ENCODE assay signal across 8 cellular contexts in genomic region chr16:66274335-66275110, GRCh38.
DNase-seq lines count a peak whose midpoint lies in the region; ATAC-seq, FAIRE-seq and TF ChIP-seq lines count a peak whose summit lies in the region.

No MANE protein-coding gene starts in this region.

- BruUV-seq in GM12878 (replicated peaks; lab: Mats Ljungman, UMichigan): no TSS peak

- no peak for TF ChIP-seq POLR2A in heart left ventricle (IDR thresholded peaks at IDR 0.05)
- no peak for TF ChIP-seq POLR2A in GM12878 (IDR thresholded peaks at IDR 0.05; ENCODE audit: low read depth, low read length)
- no peak for TF ChIP-seq POLR2A in spleen (IDR thresholded peaks at IDR 0.05)

- H4K20me1 ChIP-seq in GM12878 (ENCODE audit: control insufficient read depth, insufficient read depth) (no peaks in the 10 kb centered on the region), osteoblast (ENCODE audit: insufficient read depth, low read length) (no peaks in the 10 kb centered on the region)

- CTCF ChIA-PET in GM12878 (lab: Yijun Ruan, JAX): interaction anchor here (0.7 to 1.9 kb wide), 5 partner anchors 8 to 80 kb away, joined by 3 to 8 read pairs (median 3); no protein-coding TSS in a partner anchor

- SMC1A ChIA-PET in GM12878 (lab: Charles Lee; ENCODE audit: uncharacterized antibody, unreplicated experiment): interaction anchor here (0.6 to 2.1 kb wide), 3 partner anchors 40 to 46 kb away, joined by 4 to 6 read pairs (median 5); no protein-coding TSS in a partner anchor

- peaks cover 0 to 24% (median 3%) of the 10 kb centered on the region in 12 donors for H3K9me3 ChIP-seq in heart left ventricle
- no peaks in the 10 kb centered on the region; the same call in 2 of the 3 replicates for H3K9me3 ChIP-seq in GM12878 (replicated peaks; ENCODE audit: control insufficient read depth, insufficient read depth, low read length)
- H3K9me3 ChIP-seq in osteoblast (ENCODE audit: low read depth, low read length): no peaks in the 10 kb centered on the region
- peaks cover 0 to 34% (median 17%) of the 10 kb centered on the region in 8 donors for H3K9me3 ChIP-seq in spleen

- no peak for DNase-seq in heart left ventricle
- no peak for DNase-seq in cardiac septum (ENCODE audit: low spot score)
- DNase-seq in MV-4-11 (lab: John Stamatoyannopoulos, UW): peak; percentile 72
- no peak for DNase-seq in GM12878 (ENCODE audit: low read depth, low spot score)
- peak; percentile 87 for DNase-seq in osteoblast (ENCODE audit: insufficient read length, low spot score, missing footprints)
- no peak for DNase-seq in spleen
- no peak for DNase-seq in epidermal melanocyte (ENCODE audit: insufficient read length, low spot score)
- no peak for DNase-seq in cerebellum (ENCODE audit: low spot score)

- FAIRE-seq in GM12878 (lab: Jason Lieb, UNC): peak; percentile 44

- in situ Hi-C loops in GM12878 (cut with MboI): no loop called here

- POLR2A ChIA-PET in GM12878 (lab: Charles Lee): no interaction called here

- RAD21 ChIA-PET in GM12878 (lab: Charles Lee; ENCODE audit: unreplicated experiment): no interaction called here

- TF ChIP-seq RAD21 in GM12878 (IDR thresholded peaks at IDR 0.05; ENCODE audit: insufficient read depth, low read depth, low read length): no peak

- intact Hi-C loops in heart left ventricle (cut with DNase I): loop anchor here in 2 of 10 donors (2.0 to 10.0 kb wide), 4 partner anchors 38 to 950 kb away; no protein-coding TSS in a partner anchor
- intact Hi-C loops in cardiac septum (cut with DNase I): loop anchor here (10.0 kb wide), 1 partner anchor 70 kb away; no protein-coding TSS in a partner anchor
- intact Hi-C loops in GM12878 (cut with micrococcal nuclease; ENCODE audit: unreplicated experiment): loop anchor here (1.0 to 2.0 kb wide), 2 partner anchors 41 to 70 kb away; no protein-coding TSS in a partner anchor
- intact Hi-C loops in spleen (cut with DNase I; ENCODE audit: low total_unique reads): loop anchor here (5.0 kb wide), 1 partner anchor 402 kb away; no protein-coding TSS in a partner anchor

- no peak for ATAC-seq in heart left ventricle
- peak; percentile 81 for ATAC-seq in GM12878

- no peak for TF ChIP-seq EP300 in GM12878 (IDR thresholded peaks at IDR 0.05; ENCODE audit: borderline replicate concordance in 1 of 2, control insufficient read depth in 1 of 2, low read depth in 2 of 2, low read length in 2 of 2)

- H3K79me2 ChIP-seq in GM12878 (ENCODE audit: control insufficient read depth, insufficient read depth, low read length) (no peaks in the 10 kb centered on the region), osteoblast (ENCODE audit: insufficient read depth, low read length) (no peaks in the 10 kb centered on the region)

- no peaks in the 10 kb centered on the region for H3K36me3 ChIP-seq in heart left ventricle
- no peaks in the 10 kb centered on the region for H3K36me3 ChIP-seq in GM12878 (ENCODE audit: control insufficient read depth in 2 of 2, insufficient read depth in 2 of 2, low read length in 1 of 2)
- no peaks in the 10 kb centered on the region for H3K36me3 ChIP-seq in osteoblast (ENCODE audit: insufficient read depth, low read length)
- H3K36me3 ChIP-seq in spleen: no peaks in the 10 kb centered on the region

- H3K4me2 ChIP-seq in GM12878 (ENCODE audit: control insufficient read depth, insufficient read depth) (no peak overlapping the region), osteoblast (ENCODE audit: insufficient read depth, low read length) (no peak overlapping the region)

- no peak overlapping the region for H3K9ac ChIP-seq in GM12878 (ENCODE audit: control insufficient read depth, insufficient read depth, low read length)

- peaks cover 0 to 12% (median 4%) of the 10 kb centered on the region in 12 donors for H3K4me1 ChIP-seq in heart left ventricle
- no peaks in the 10 kb centered on the region for H3K4me1 ChIP-seq in GM12878 (ENCODE audit: control insufficient read depth, insufficient read depth, low read length)
- peaks cover 21% of the 10 kb centered on the region for H3K4me1 ChIP-seq in osteoblast (ENCODE audit: insufficient read depth, low read length)
- peaks cover 0 to 20% (median 8%) of the 10 kb centered on the region in 6 donors for H3K4me1 ChIP-seq in spleen

- peaks cover 0 to 6% (median 0%) of the 10 kb centered on the region in 9 donors for H3K27me3 ChIP-seq in heart left ventricle
- H3K27me3 ChIP-seq in GM12878 (replicated peaks in 1 of 2; ENCODE audit: control insufficient read depth in 2 of 2, insufficient read depth in 2 of 2, low read length in 1 of 2): no peaks in the 10 kb centered on the region; a peak in 1 of 4 replicates
- peaks cover 6% of the 10 kb centered on the region for H3K27me3 ChIP-seq in osteoblast (ENCODE audit: insufficient read depth, low read length)
- peaks cover 0 to 55% (median 8%) of the 10 kb centered on the region in 7 donors for H3K27me3 ChIP-seq in spleen (replicated peaks in 1 of 7)

- H2AFZ ChIP-seq in GM12878 (ENCODE audit: control insufficient read depth, low read depth, low read length): no peak overlapping the region
- no peak overlapping the region for H2AFZ ChIP-seq in osteoblast (ENCODE audit: low read length)

- H3K27ac ChIP-seq in heart left ventricle (no peak overlapping the region), GM12878 (ENCODE audit: control insufficient read depth, insufficient read depth) (no peak overlapping the region), osteoblast (ENCODE audit: low read depth, low read length) (no peak overlapping the region), spleen (no peak overlapping the region)

- TF ChIP-seq CTCF in heart left ventricle (IDR thresholded peaks at IDR 0.05): peak in 10 of 12 donors; percentile 13 to 45 (median 31)
- TF ChIP-seq CTCF in GM12878 (IDR thresholded peaks at IDR 0.05 in 2 of 3, conservative IDR thresholded peaks at IDR 0.05 in 1 of 3; ENCODE audit: control insufficient read depth in 2 of 3, extremely low read depth in 1 of 3, insufficient read depth in 1 of 3, low read depth in 3 of 3, low read length in 3 of 3): peak in 2 of 3 experiments; percentile 35 to 41; a peak in 2 of 6 replicates
- TF ChIP-seq CTCF in osteoblast (IDR thresholded peaks at IDR 0.05; ENCODE audit: extremely low read depth, low read depth, low read length): peak; percentile 36
- TF ChIP-seq CTCF in spleen (IDR thresholded peaks at IDR 0.05 in 8 of 11, conservative IDR thresholded peaks at IDR 0.05 in 3 of 11): peak in 3 of 11 experiments; percentile 10 to 33 (median 13)

- 83 to 89% (median 86%) methylated on average over 9 of the region's 9 CpGs for WGBS in heart left ventricle, 4 donors
- 33% methylated on average over 9 of the region's 9 CpGs for WGBS in GM12878 (ENCODE audit: insufficient coverage, insufficient replicate concordance, low lambda C conversion rate, missing lambda C conversion rate)
- WGBS in spleen, 5 donors: 60 to 66% (median 63%) methylated on average over 9 of the region's 9 CpGs

- H3K4me3 ChIP-seq in heart left ventricle (no peak overlapping the region), GM12878 (no peak overlapping the region), osteoblast (ENCODE audit: insufficient read depth, low read length) (no peak overlapping the region), spleen (no peak overlapping the region)

TF ChIP-seq in GM12878, 131 proteins besides CTCF, POLR2A, EP300 and RAD21:
- no peak for TF ChIP-seq ZSCAN29 (IDR thresholded peaks at IDR 0.05)

Comparison
In these comparisons a context has a peak if more than half of its experiments do, and no peak if none do; other contexts are left out.
1. DNase-seq: peak in MV-4-11 (single experiment) and osteoblast (single experiment); none in heart left ventricle (0 of 5), cardiac septum (single experiment), GM12878 (single experiment), spleen (single experiment), epidermal melanocyte (single experiment) and cerebellum (single experiment).